19 cellular contexts compared by ENCODE assay signal in the genomic region with DNA sequence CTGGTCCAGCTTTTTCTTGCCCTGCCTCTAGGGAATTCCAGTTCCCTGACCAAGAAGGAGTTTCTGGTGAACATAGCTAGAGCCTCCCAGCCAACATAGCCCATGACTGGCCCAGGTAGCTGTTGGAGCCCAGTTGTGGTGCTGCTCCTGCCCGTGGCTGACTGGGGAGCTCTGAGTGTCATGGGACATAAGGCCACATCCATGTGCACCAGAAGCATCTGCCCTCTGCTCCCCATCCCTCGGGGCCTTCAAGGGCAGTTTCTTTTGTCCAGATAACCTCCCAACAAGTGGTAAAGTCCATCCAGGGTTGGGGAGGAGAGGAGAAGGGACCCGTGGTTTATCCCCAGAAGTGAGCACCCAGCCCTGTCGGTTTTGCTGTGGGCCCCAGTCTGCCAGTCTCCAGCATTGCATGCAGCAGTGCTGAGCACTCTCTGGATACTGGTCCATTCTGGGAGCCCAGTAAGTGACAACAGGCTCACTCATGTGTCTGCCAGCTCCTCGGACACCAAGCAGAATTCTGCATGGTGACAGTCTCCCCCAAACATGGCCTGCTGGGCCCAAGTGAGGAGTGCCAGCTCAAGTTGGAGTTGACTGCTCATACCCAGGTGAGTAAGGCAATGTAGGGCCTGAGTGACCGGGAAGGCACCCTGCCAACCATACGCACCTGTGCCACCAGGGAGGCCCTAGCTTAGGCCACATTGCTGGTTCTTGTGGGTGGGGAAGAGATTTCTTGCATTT.
"Had no signal": no experiment of that assay in that cellular context is flagged by ENCODE, and none has a peak within 500 bp of the region (broad histone marks: within the 10 kb centered on the region; RNA-seq: fewer than 3 reads in every experiment).

No MANE protein-coding gene starts in this region.

- H3K4me1 ChIP-seq: body of pancreas, foreskin keratinocyte had no signal

- H3K4me3 Mint-ChIP-seq: activated T-cell treated with anti-CD3 and anti-CD28 coated beads, Interleukin-2, amount 50 U/mL, for 72 hours; nephron; WTC11 had no signal

- H3K27me3 ChIP-seq: body of pancreas, cardiac muscle cell, foreskin keratinocyte, upper lobe of left lung had no signal

- H3K27ac ChIP-seq: body of pancreas, cardiac muscle cell, foreskin keratinocyte, thoracic aorta had no signal

- H3K4me3 ChIP-seq: body of pancreas, cardiac muscle cell, thoracic aorta, upper lobe of left lung had no signal

- H3K4me1 Mint-ChIP-seq: nephron, WTC11 had no signal

- H3K27ac Mint-ChIP-seq: activated T-cell treated with anti-CD3 and anti-CD28 coated beads, Interleukin-2, amount 50 U/mL, for 72 hours; nephron; WTC11 had no signal

- ATAC-seq: activated T-cell treated with anti-CD3 and anti-CD28 coated beads, Interleukin-2, amount 50 U/mL, for 72 hours; foreskin keratinocyte; left lobe of liver; WTC11 had no signal

- H3K36me3 ChIP-seq: cardiac muscle cell, thoracic aorta, upper lobe of left lung had no signal

- H3K9me3 ChIP-seq: body of pancreas, upper lobe of left lung had no signal

- DNase-seq: activated CD8-positive, alpha-beta memory T cell treated with anti-CD3 and anti-CD28 coated beads, Interleukin-2, amount 50 U/mL, for 4 hours; activated gamma-delta T cell; activated naive CD4-positive, alpha-beta T cell treated with anti-CD3 and anti-CD28 coated beads, Interleukin-2, amount 50 U/mL, for 16 hours; activated T-cell treated with anti-CD3 and anti-CD28 coated beads, Interleukin-2, amount 50 U/mL, for 72 hours; anterior cingulate cortex; body of pancreas; effector CD4-positive, alpha-beta T cell; erythroblast; foreskin keratinocyte; nucleus accumbens; stimulated activated CD4-positive, alpha-beta T cell treated with anti-CD3 and anti-CD28 coated beads, Interleukin-4, amount 100 ng/mL, for 1 hour; stimulated activated naive CD4-positive, alpha-beta T cell; T1000 had no signal
